In genomic region chr20:1798982-1799381, GRCh38 we compare ENCODE assay signal across 20 cellular contexts.
DNase-seq lines count a peak whose midpoint lies in the region; ATAC-seq, FAIRE-seq and TF ChIP-seq lines count a peak whose summit lies in the region.
"Had no signal": no experiment of that assay in that cellular context is flagged by ENCODE, and none has a peak within 500 bp of the region (broad histone marks: within the 10 kb centered on the region; RNA-seq: fewer than 3 reads in every experiment).

No MANE protein-coding gene starts in this region.

- no peaks in the 10 kb centered on the region for H3K9me3 ChIP-seq in pancreas

- H3K4me1 Mint-ChIP-seq in T-cell: peaks cover 13 to 16% (median 14%) of the 10 kb centered on the region in 3 donors

- FAIRE-seq in pancreas (lab: Jason Lieb, UNC): peak; percentile 43
- FAIRE-seq: A204.1, G401.6, H1 had no signal

- H3K27ac Mint-ChIP-seq in T-cell: no peak overlapping the region
- H3K27ac Mint-ChIP-seq: CD4-positive, alpha-beta memory T cell had no signal

- DNase-seq in NCI-H526 treated with DMSO at 0.1 percent for 48 hours (lab: John Stamatoyannopoulos, UW): peak; percentile 27
- no peak for DNase-seq in NCI-H526 (lab: John Stamatoyannopoulos, UW)
- DNase-seq in pancreas: no peak
- DNase-seq in AML-193 (lab: John Stamatoyannopoulos, UW): no peak
- DNase-seq in T-cell: no peak
- DNase-seq: ACHN; C1 segment of cervical spinal cord; CD4-positive, alpha-beta memory T cell; COR-L47; DMS153; DND-41; GM23248; H7; HCEC 1CT had no signal

- POLR2A ChIA-PET in T-cell (lab: Charles Lee): no interaction called here

- no peaks in the 10 kb centered on the region for H3K36me3 Mint-ChIP-seq in T-cell
- H3K36me3 Mint-ChIP-seq: CD4-positive, alpha-beta memory T cell had no signal

- no peaks in the 10 kb centered on the region for H3K9me3 Mint-ChIP-seq in T-cell
- H3K9me3 Mint-ChIP-seq: CD4-positive, alpha-beta memory T cell had no signal

- H3K27me3 ChIP-seq in pancreas: no peaks in the 10 kb centered on the region

- TF ChIP-seq CTCF in VCaP (conservative IDR thresholded peaks at IDR 0.05) (no peak), pancreas (IDR thresholded peaks at IDR 0.05) (no peak)

- intact Hi-C loops in pancreas (cut with DNase I): no loop called here

- H3K36me3 ChIP-seq in pancreas: no peaks in the 10 kb centered on the region

- ATAC-seq in pancreas (peak in 1 of 4 donors; percentile 21), GM21526 (IDR thresholded peaks at IDR 0.05; ENCODE audit: low FRiP score, unreplicated experiment) (no peak), T-cell (replicated peaks in 1 of 4) (no peak)

- no peak overlapping the region for H3K4me3 Mint-ChIP-seq in T-cell
- H3K4me3 Mint-ChIP-seq: CD4-positive, alpha-beta memory T cell had no signal

- CTCF ChIA-PET in T-cell (lab: Charles Lee): no interaction called here

- 11 to 13% methylated on average over 2 of the region's 2 CpGs for WGBS in pancreas, 2 donors

- H3K4me3 ChIP-seq in pancreas: no peak overlapping the region
- H3K4me3 ChIP-seq: GM23248 had no signal

- peaks cover 40 to 44% of the 10 kb centered on the region in 2 donors for H3K27me3 Mint-ChIP-seq in T-cell

- H3K4me1 ChIP-seq in pancreas: peaks cover 0 to 3% (median 0%) of the 10 kb centered on the region in 3 donors

- H3K27ac ChIP-seq in VCaP (peak overlapping the region; percentile 62), pancreas (no peak overlapping the region)
- H3K27ac ChIP-seq: 22Rv1, GM23248 had no signal
